1 cellular context compared by ENCODE assay signal in the genomic region with DNA sequence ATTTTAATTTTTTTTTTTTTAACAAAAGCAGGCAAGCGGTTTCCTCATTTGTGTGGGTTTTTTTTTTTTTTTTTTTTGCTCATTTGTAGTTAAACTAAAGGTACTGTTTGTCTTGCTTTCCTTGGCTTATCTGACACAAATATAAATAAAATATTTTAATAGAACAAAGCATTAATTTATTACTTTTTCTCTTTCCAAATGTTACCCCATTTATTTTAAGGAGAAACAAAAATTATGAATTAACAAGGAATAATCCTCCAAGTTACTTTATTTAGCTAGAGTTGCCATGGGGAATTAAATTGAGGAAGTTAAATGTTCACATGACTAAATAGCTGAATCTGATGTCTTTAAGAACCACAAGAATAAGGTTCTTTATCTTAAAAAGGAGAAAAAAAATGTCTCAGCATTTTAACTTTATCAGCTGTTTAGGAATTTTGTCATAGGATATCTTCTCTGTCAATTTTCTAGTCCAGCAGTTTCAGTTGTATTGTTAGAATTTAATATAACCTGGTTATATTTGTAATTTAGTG.
TF ChIP-seq lines count a peak whose summit lies in the region.

No MANE protein-coding gene starts in this region.

TF ChIP-seq in GM23338, 12 proteins besides CTCF, POLR2A, EP300 and RAD21:
- TF ChIP-seq, protein P1, sequence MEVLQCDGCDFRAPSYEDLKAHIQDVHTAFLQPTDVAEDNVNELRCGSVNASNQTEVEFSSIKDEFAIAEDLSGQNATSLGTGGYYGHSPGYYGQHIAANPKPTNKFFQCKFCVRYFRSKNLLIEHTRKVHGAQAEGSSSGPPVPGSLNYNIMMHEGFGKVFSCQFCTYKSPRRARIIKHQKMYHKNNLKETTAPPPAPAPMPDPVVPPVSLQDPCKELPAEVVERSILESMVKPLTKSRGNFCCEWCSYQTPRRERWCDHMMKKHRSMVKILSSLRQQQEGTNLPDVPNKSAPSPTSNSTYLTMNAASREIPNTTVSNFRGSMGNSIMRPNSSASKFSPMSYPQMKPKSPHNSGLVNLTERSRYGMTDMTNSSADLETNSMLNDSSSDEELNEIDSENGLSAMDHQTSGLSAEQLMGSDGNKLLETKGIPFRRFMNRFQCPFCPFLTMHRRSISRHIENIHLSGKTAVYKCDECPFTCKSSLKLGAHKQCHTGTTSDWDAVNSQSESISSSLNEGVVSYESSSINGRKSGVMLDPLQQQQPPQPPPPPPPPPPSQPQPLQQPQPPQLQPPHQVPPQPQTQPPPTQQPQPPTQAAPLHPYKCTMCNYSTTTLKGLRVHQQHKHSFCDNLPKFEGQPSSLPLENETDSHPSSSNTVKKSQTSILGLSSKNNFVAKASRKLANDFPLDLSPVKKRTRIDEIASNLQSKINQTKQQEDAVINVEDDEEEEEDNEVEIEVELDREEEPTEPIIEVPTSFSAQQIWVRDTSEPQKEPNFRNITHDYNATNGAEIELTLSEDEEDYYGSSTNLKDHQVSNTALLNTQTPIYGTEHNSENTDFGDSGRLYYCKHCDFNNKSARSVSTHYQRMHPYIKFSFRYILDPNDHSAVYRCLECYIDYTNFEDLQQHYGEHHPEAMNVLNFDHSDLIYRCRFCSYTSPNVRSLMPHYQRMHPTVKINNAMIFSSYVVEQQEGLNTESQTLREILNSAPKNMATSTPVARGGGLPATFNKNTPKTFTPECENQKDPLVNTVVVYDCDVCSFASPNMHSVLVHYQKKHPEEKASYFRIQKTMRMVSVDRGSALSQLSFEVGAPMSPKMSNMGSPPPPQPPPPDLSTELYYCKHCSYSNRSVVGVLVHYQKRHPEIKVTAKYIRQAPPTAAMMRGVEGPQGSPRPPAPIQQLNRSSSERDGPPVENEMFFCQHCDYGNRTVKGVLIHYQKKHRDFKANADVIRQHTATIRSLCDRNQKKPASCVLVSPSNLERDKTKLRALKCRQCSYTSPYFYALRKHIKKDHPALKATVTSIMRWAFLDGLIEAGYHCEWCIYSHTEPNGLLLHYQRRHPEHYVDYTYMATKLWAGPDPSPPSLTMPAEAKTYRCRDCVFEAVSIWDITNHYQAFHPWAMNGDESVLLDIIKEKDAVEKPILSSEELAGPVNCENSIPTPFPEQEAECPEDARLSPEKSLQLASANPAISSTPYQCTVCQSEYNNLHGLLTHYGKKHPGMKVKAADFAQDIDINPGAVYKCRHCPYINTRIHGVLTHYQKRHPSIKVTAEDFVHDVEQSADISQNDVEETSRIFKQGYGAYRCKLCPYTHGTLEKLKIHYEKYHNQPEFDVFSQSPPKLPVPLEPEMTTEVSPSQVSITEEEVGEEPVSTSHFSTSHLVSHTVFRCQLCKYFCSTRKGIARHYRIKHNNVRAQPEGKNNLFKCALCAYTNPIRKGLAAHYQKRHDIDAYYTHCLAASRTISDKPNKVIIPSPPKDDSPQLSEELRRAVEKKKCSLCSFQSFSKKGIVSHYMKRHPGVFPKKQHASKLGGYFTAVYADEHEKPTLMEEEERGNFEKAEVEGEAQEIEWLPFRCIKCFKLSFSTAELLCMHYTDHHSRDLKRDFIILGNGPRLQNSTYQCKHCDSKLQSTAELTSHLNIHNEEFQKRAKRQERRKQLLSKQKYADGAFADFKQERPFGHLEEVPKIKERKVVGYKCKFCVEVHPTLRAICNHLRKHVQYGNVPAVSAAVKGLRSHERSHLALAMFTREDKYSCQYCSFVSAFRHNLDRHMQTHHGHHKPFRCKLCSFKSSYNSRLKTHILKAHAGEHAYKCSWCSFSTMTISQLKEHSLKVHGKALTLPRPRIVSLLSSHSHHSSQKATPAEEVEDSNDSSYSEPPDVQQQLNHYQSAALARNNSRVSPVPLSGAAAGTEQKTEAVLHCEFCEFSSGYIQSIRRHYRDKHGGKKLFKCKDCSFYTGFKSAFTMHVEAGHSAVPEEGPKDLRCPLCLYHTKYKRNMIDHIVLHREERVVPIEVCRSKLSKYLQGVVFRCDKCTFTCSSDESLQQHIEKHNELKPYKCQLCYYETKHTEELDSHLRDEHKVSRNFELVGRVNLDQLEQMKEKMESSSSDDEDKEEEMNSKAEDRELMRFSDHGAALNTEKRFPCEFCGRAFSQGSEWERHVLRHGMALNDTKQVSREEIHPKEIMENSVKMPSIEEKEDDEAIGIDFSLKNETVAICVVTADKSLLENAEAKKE (CRISPR knock-in tag; IDR thresholded peaks at IDR 0.05): no peak
- TF ChIP-seq ZNF114 (CRISPR knock-in tag; IDR thresholded peaks at IDR 0.05) (no peak), STAT1 (IDR thresholded peaks at IDR 0.05; ENCODE audit: unreplicated experiment) (no peak), JUNB (IDR thresholded peaks at IDR 0.05; ENCODE audit: unreplicated experiment) (no peak), ZNF331 (CRISPR knock-in tag; IDR thresholded peaks at IDR 0.05; ENCODE audit: low read depth) (no peak), EZH2 (IDR thresholded peaks at IDR 0.05; ENCODE audit: low read depth, unreplicated experiment) (no peak), POLR2AphosphoS5 (IDR thresholded peaks at IDR 0.05; ENCODE audit: low read depth) (no peak), EZH2phosphoT487 (IDR thresholded peaks at IDR 0.05; ENCODE audit: unreplicated experiment) (no peak), NANOG (IDR thresholded peaks at IDR 0.05; ENCODE audit: borderline replicate concordance) (no peak), CREB1 (CRISPR knock-in tag; IDR thresholded peaks at IDR 0.05; ENCODE audit: low read depth) (no peak)
- TF ChIP-seq, protein P2, sequence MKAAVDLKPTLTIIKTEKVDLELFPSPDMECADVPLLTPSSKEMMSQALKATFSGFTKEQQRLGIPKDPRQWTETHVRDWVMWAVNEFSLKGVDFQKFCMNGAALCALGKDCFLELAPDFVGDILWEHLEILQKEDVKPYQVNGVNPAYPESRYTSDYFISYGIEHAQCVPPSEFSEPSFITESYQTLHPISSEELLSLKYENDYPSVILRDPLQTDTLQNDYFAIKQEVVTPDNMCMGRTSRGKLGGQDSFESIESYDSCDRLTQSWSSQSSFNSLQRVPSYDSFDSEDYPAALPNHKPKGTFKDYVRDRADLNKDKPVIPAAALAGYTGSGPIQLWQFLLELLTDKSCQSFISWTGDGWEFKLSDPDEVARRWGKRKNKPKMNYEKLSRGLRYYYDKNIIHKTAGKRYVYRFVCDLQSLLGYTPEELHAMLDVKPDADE (IDR thresholded peaks at IDR 0.05): no peak
